23 cellular contexts compared by ENCODE assay signal in genomic region chr4:147833741-147834140, GRCh38.
DNase-seq lines count a peak whose midpoint lies in the region; ATAC-seq and TF ChIP-seq lines count a peak whose summit lies in the region.
"Had no signal": no experiment of that assay in that cellular context is flagged by ENCODE, and none has a peak within 500 bp of the region (broad histone marks: within the 10 kb centered on the region; RNA-seq: fewer than 3 reads in every experiment).

No MANE protein-coding gene starts in this region.

- no peak for TF ChIP-seq POLR2A in transverse colon (IDR thresholded peaks at IDR 0.05)

- in situ Hi-C loops in transverse colon (cut with MboI; ENCODE audit: low pct_ligation_motif_present in 1 of 4, low pct_unique_long_range_greater_than_20kb in 1 of 4, low sequenced_read_pairs in 3 of 4), result no loop called here

- H3K4me1 ChIP-seq in left ventricle myocardium inferior, result peaks cover 61% of the 10 kb centered on the region
- peaks cover 13% of the 10 kb centered on the region for H3K4me1 ChIP-seq in right cardiac atrium (ENCODE audit: control insufficient read depth, insufficient read depth, low read length)
- H3K4me1 ChIP-seq in esophagus (ENCODE audit: control insufficient read depth in 2 of 2, insufficient read depth in 2 of 2, low read length in 1 of 2), result peaks cover 3 to 5% of the 10 kb centered on the region in 2 donors
- peaks cover 66% of the 10 kb centered on the region for H3K4me1 ChIP-seq in psoas muscle
- H3K4me1 ChIP-seq in transverse colon, result peaks cover 17 to 40% (median 29%) of the 10 kb centered on the region in 4 donors

- no peak for TF ChIP-seq CTCF in left ventricle myocardium inferior (IDR thresholded peaks at IDR 0.05; ENCODE audit: borderline replicate concordance)
- TF ChIP-seq CTCF in psoas muscle (IDR thresholded peaks at IDR 0.05), result no peak
- no peak for TF ChIP-seq CTCF in transverse colon (IDR thresholded peaks at IDR 0.05)
- TF ChIP-seq CTCF in WERI-Rb-1 (IDR thresholded peaks at IDR 0.05; ENCODE audit: low read depth, low read length), result no peak

- H3K27ac ChIP-seq in left ventricle myocardium inferior (replicated peaks) (peak overlapping the region; percentile 92), right cardiac atrium (ENCODE audit: low read length) (no peak overlapping the region), esophagus (ENCODE audit: low read depth in 2 of 2, low read length in 1 of 2) (peak overlapping the region; percentile 37 to 47), psoas muscle (peak overlapping the region; percentile 84), transverse colon (peak overlapping the region; percentile 72 to 89 (median 81)), WERI-Rb-1 (no peak overlapping the region)
- H3K27ac ChIP-seq: lower lobe of right lung, VCaP had no signal

- DNase-seq in left ventricle myocardium inferior (no peak), right cardiac atrium (no peak), psoas muscle (no peak), transverse colon (no peak), NCI-H524 (lab: John Stamatoyannopoulos, UW) (no peak), WERI-Rb-1 (no peak), midbrain (lab: John Stamatoyannopoulos, UW) (no peak)
- DNase-seq: activated CD8-positive, alpha-beta memory T cell treated with anti-CD3 and anti-CD28 coated beads, Interleukin-2, amount 50 U/mL, for 4 hours; activated effector memory CD4-positive, alpha-beta T cell treated with Interleukin-2 at 50 U/mL for 16 hours; activated naive CD8-positive, alpha-beta T cell treated with anti-CD3 and anti-CD28 coated beads, Interleukin-2, amount 10 ng/mL, durations not matched to agents 7 days and 5 days; glutamatergic neuron; GOT3; kidney; lower lobe of right lung; MV-4-11; NCI-H2171; NCI-H510A treated with DMSO at 0.1 percent for 48 hours; PC-3; retina; Right ventricle myocardium superior had no signal

- WGBS in right cardiac atrium, result 87% methylated on average over 2 of the region's 2 CpGs
- 88 to 96% methylated on average over 2 of the region's 2 CpGs for WGBS in esophagus, 2 donors
- WGBS in psoas muscle, 3 donors, result 86 to 93% (median 91%) methylated on average over 2 of the region's 2 CpGs
- WGBS in transverse colon (ENCODE audit: low coverage in 1 of 2), 2 donors, result 89 to 90% methylated on average over 2 of the region's 2 CpGs

- intact Hi-C loops in left ventricle myocardium inferior (cut with micrococcal nuclease) (no loop called here), right cardiac atrium (cut with DNase I) (no loop called here), psoas muscle (cut with DNase I) (loop anchor here in 1 of 2 donors (5.0 to 10.0 kb wide), 2 partner anchors 101 to 221 kb away; partner anchors contain the start of gene ARHGAP10), transverse colon (cut with DNase I; ENCODE audit: low total_unique reads) (no loop called here)

- no peak for TF ChIP-seq EP300 in transverse colon (IDR thresholded peaks at IDR 0.05; ENCODE audit: low read depth)

- no peak for ATAC-seq in right cardiac atrium
- ATAC-seq in psoas muscle, result no peak
- ATAC-seq: lower lobe of right lung, PC-3 had no signal

- H3K27me3 ChIP-seq in left ventricle myocardium inferior (ENCODE audit: low read depth) (no peaks in the 10 kb centered on the region), right cardiac atrium (ENCODE audit: control insufficient read depth, insufficient read depth) (no peaks in the 10 kb centered on the region), esophagus (ENCODE audit: control insufficient read depth in 1 of 2, insufficient read depth in 2 of 2, low read length in 2 of 2) (no peaks in the 10 kb centered on the region), psoas muscle (ENCODE audit: insufficient read depth in 3 of 3, low read length in 2 of 3) (no peaks in the 10 kb centered on the region), transverse colon (no peaks in the 10 kb centered on the region), WERI-Rb-1 (ENCODE audit: insufficient read depth, low read depth, severe bottlenecking) (no peaks in the 10 kb centered on the region)

- no peaks in the 10 kb centered on the region for H3K9me3 ChIP-seq in left ventricle myocardium inferior (replicated peaks)
- no peaks in the 10 kb centered on the region for H3K9me3 ChIP-seq in right cardiac atrium (ENCODE audit: control insufficient read depth, low read length)
- H3K9me3 ChIP-seq in esophagus (ENCODE audit: control insufficient read depth in 2 of 2, insufficient read depth in 1 of 2, low read depth in 1 of 2, low read length in 1 of 2), result no peaks in the 10 kb centered on the region
- no peaks in the 10 kb centered on the region for H3K9me3 ChIP-seq in psoas muscle
- no peaks in the 10 kb centered on the region for H3K9me3 ChIP-seq in transverse colon
- H3K9me3 ChIP-seq in WERI-Rb-1 (ENCODE audit: severe bottlenecking), result no peaks in the 10 kb centered on the region
- H3K9me3 ChIP-seq: lower lobe of right lung had no signal

- H3K4me3 ChIP-seq in left ventricle myocardium inferior (no peak overlapping the region), right cardiac atrium (ENCODE audit: low read length) (no peak overlapping the region), esophagus (ENCODE audit: low read depth in 1 of 2, low read length in 2 of 2) (no peak overlapping the region), psoas muscle (no peak overlapping the region), transverse colon (no peak overlapping the region), WERI-Rb-1 (ENCODE audit: low read depth, low read length) (no peak overlapping the region)
- H3K4me3 ChIP-seq: coronary artery, lower lobe of right lung had no signal

- H3K36me3 ChIP-seq in left ventricle myocardium inferior (peaks cover 3% of the 10 kb centered on the region), esophagus (ENCODE audit: control insufficient read depth in 2 of 2, insufficient read depth in 2 of 2, low read length in 1 of 2) (no peaks in the 10 kb centered on the region), psoas muscle (ENCODE audit: insufficient read depth in 1 of 2, low read depth in 1 of 2) (no peaks in the 10 kb centered on the region), transverse colon (no peaks in the 10 kb centered on the region), WERI-Rb-1 (peaks cover 3% of the 10 kb centered on the region; the same call in 1 of the 2 replicates)
- H3K36me3 ChIP-seq: lower lobe of right lung had no signal

Comparison
In these comparisons a context has a peak if more than half of its experiments do, and no peak if none do; other contexts are left out.
1. H3K27ac ChIP-seq: peak in left ventricle myocardium inferior (single experiment), esophagus (2 of 2), psoas muscle (single experiment) and transverse colon (4 of 4); none in right cardiac atrium (single experiment) and WERI-Rb-1 (single experiment).